1 cellular context compared by ENCODE assay signal in genomic region chr9:4463824-4464223, GRCh38.
A peak's percentile ranks its signal among the peaks of the same experiment; 100 is the strongest.
TF ChIP-seq lines count a peak whose summit lies in the region.

No MANE protein-coding gene starts in this region.

TF ChIP-seq in H1, 55 proteins besides CTCF, POLR2A, EP300 and RAD21:
- TF ChIP-seq RBBP5 (IDR thresholded peaks at IDR 0.05; ENCODE audit: borderline replicate concordance, low read depth, low read length) (no peak), CEBPB (IDR thresholded peaks at IDR 0.05; ENCODE audit: low read depth, low read length) (peak; percentile 32; the same call in 1 of the 2 replicates), RXRA (IDR thresholded peaks at IDR 0.05; ENCODE audit: insufficient read depth, low read depth, low read length) (no peak)
